Comparison of ENCODE assay signal across 35 cellular contexts in the genomic region with DNA sequence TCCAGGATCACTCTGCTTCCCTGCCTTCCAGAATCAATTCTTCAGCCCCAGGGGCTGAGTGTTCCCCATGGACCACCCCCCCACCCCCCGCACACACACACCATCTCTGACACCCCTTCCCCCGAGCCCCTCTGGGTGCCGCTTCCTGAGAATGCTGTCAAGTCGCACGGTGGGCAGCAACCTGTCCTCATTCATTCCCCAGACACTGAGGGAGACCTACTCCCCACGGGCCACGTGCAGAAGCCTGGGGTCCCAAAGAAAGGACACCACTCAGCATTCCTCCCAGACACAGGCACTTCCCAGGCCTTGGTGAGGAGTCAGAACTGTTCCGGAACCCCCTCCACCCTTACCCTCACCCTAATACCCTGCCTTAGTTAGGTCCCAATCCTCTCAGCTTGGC. TPM values are rescaled to one million over a fixed set of nuclear protein-coding genes. Genes with fewer than 3 reads are reported as not detected.
"Had no signal": no experiment of that assay in that cellular context is flagged by ENCODE, and none has a peak within 500 bp of the region (broad histone marks: within the 10 kb centered on the region; RNA-seq: fewer than 3 reads in every experiment).

No MANE protein-coding gene starts in this region.

- H3K27me3 ChIP-seq: colonic mucosa had no signal

- ATAC-seq: effector memory CD8-positive, alpha-beta T cell; esophagus mucosa; gastrocnemius medialis; heart right ventricle; left cardiac atrium; left lung; left ventricle myocardium superior; lower lobe of right lung; mucosa of descending colon had no signal

- H3K36me3 ChIP-seq: colonic mucosa, esophagus squamous epithelium, gastrocnemius medialis, heart right ventricle, left lung, lower lobe of right lung had no signal

- H3K4me3 Mint-ChIP-seq: dendritic cell treated with granulocyte-macrophage colony-stimulating factor and Interleukin-4, amounts not matched to agents 40 ng/mL and 50 ng/mL, for 4 days; effector memory CD8-positive, alpha-beta T cell; endodermal cell; mesothelial cell of epicardium; naive B cell had no signal

- H3K4me1 ChIP-seq: colonic mucosa, esophagus squamous epithelium, gastrocnemius medialis, heart right ventricle, left lung, lower lobe of right lung had no signal

- H3K9me3 ChIP-seq: colonic mucosa, esophagus squamous epithelium, gastrocnemius medialis, left lung, lower lobe of right lung, mucosa of descending colon had no signal

- DNase-seq: colonic mucosa; cortex of kidney; effector CD8-positive, alpha-beta T cell; effector memory CD8-positive, alpha-beta T cell; endodermal cell; erythroblast; esophagus squamous epithelium; foreskin fibroblast; foreskin melanocyte; gastrocnemius medialis; glutamatergic neuron; head of caudate nucleus; heart right ventricle; hippocampal formation; left cardiac atrium; left lung; left ventricle myocardium superior; lower lobe of right lung; mesenchymal stem cell; mucosa of descending colon; naive B cell had no signal

- H3K4me3 ChIP-seq: colonic mucosa, esophagus squamous epithelium, gastrocnemius medialis, heart right ventricle, left lung, lower lobe of right lung, mucosa of descending colon had no signal

- H3K27ac ChIP-seq: colonic mucosa, epithelial cell of prostate, esophagus squamous epithelium, gastrocnemius medialis, heart right ventricle, left lung, lower lobe of right lung had no signal

- H3K4me1 Mint-ChIP-seq: mesothelial cell of epicardium, naive B cell had no signal

- H3K27ac Mint-ChIP-seq: dendritic cell treated with granulocyte-macrophage colony-stimulating factor and Interleukin-4, amounts not matched to agents 40 ng/mL and 50 ng/mL, for 4 days; effector memory CD8-positive, alpha-beta T cell; endodermal cell; mesothelial cell of epicardium had no signal

- H3K36me3 Mint-ChIP-seq: mesothelial cell of epicardium had no signal

- FAIRE-seq: endometrium, islet of Langerhans, keratinocyte had no signal

RNA-seq across cellular contexts. Expression of gene CPLX2, which starts 12.8 kb away (rescaled TPM):
- total RNA-seq: dermis microvascular lymphatic vessel endothelial cell, endodermal cell, esophagus mucosa, gastrocnemius medialis, glomerular endothelial cell, heart right ventricle, kidney epithelial cell, left cardiac atrium, left lung, left ventricle myocardium superior, lower leg skin, lung microvascular endothelial cell, mesenteric fat pad, mesothelial cell of epicardium, myocyte had no signal
- polyA plus RNA-seq: keratinocyte had no signal
